ENCODE assay signal across 8 cellular contexts in genomic region chr4:11471613-11472012, GRCh38.
DNase-seq lines count a peak whose midpoint lies in the region; ATAC-seq lines count a peak whose summit lies in the region.

No MANE protein-coding gene starts in this region.

- no peak overlapping the region for H3K27ac ChIP-seq in caudate nucleus (ENCODE audit: low read depth, low read length)

- DNase-seq in T-helper 2 cell (peak in 3 of 5 experiments; percentile 17 to 95 (median 76)), COLO829 (ENCODE audit: low spot score) (no peak), caudate nucleus (lab: John Stamatoyannopoulos, UW) (no peak), epidermal melanocyte (ENCODE audit: insufficient read length, low spot score) (no peak)
- peak; percentile 78 for DNase-seq in central memory CD4-positive, alpha-beta T cell
- peak; percentile 16 to 19 for DNase-seq in stimulated activated CD4-positive, alpha-beta T cell treated with anti-CD3 and anti-CD28 coated beads, Interleukin-2, amount 100 ng/mL, for 48 hours

- ATAC-seq in GM18858 (IDR thresholded peaks at IDR 0.05; ENCODE audit: unreplicated experiment): peak; percentile 52
- ATAC-seq in HG02938 (IDR thresholded peaks at IDR 0.05; ENCODE audit: unreplicated experiment): peak; percentile 53

Comparison
In these comparisons a context has a peak if more than half of its experiments do, and no peak if none do; other contexts are left out.
1. DNase-seq: peak in T-helper 2 cell (3 of 5), central memory CD4-positive, alpha-beta T cell (single experiment) and stimulated activated CD4-positive, alpha-beta T cell treated with anti-CD3 and anti-CD28 coated beads, Interleukin-2, amount 100 ng/mL, for 48 hours (2 of 2); none in COLO829 (single experiment), caudate nucleus (0 of 61) and epidermal melanocyte (single experiment).